Comparison of ENCODE assay signal across 7 cellular contexts in the genomic region with DNA sequence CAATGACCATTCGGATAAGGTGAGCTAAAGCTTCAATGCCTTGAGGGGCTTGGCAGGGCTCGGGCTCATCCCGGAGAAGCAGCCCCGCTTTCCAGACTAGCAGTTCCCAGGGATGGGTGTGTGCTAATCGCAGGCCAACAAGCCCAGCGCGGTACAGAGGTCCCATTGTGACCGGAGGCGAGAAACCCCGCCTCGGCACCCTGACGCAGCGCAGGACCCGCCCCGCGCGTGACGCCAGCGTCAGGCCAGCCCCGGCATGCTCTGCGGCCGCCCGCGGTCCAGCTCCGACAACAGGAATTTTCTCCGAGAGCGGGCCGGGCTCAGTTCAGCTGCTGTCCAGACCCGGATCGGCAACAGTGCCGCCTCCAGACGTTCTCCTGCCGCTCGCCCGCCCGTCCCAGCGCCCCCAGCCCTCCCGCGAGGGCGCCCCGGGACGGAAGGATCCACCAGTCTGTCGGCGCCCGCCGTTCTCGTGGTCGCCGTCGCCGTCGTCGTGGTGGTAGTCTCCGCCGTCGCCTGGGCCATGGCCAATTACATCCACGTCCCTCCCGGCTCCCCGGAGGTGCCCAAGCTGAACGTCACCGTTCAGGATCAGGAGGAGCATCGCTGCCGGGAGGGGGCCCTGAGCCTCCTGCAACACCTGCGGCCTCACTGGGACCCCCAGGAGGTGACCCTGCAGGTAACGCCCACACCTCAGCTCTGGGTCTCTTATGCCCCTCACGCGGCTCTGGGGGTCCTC.
DNase-seq lines count a peak whose midpoint lies in the region; ATAC-seq and TF ChIP-seq lines count a peak whose summit lies in the region.

A gene with protein sequence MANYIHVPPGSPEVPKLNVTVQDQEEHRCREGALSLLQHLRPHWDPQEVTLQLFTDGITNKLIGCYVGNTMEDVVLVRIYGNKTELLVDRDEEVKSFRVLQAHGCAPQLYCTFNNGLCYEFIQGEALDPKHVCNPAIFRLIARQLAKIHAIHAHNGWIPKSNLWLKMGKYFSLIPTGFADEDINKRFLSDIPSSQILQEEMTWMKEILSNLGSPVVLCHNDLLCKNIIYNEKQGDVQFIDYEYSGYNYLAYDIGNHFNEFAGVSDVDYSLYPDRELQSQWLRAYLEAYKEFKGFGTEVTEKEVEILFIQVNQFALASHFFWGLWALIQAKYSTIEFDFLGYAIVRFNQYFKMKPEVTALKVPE (plus strand): TSS at position 264 of the 739 bp plus-strand sequence. CDS start 260 bp downstream, at position 524.

- H3K4me3 ChIP-seq in retinal pigment epithelial cell (ENCODE audit: low read length): peak within 1 kb of the TSS; percentile 96

- no peak for TF ChIP-seq CTCF in retinal pigment epithelial cell (conservative IDR thresholded peaks at IDR 0.05; ENCODE audit: low read depth, low read length)

- ATAC-seq in GM18499 (IDR thresholded peaks at IDR 0.05; ENCODE audit: insufficient read depth, unreplicated experiment): peak; percentile 89
- peak; percentile 97 for ATAC-seq in HG02885 (IDR thresholded peaks at IDR 0.05; ENCODE audit: poor library complexity, unreplicated experiment)

- DNase-seq in NCI-H1694 treated with DMSO at 0.1 percent for 48 hours (lab: John Stamatoyannopoulos, UW): peak; percentile 84
- peak; percentile 75 for DNase-seq in T-helper 9 cell
- peak; percentile 99 for DNase-seq in astrocyte of the hippocampus (ENCODE audit: low read depth, low spot score)
- DNase-seq in hippocampal formation (lab: John Stamatoyannopoulos, UW): peak; percentile 93 to 94
- DNase-seq in retinal pigment epithelial cell (ENCODE audit: low read depth): peak; percentile 92

Comparison
In these comparisons a context has a peak if more than half of its experiments do, and no peak if none do; other contexts are left out.
1. Peak in every context shown above with its lines: DNase-seq, ATAC-seq and H3K4me3 ChIP-seq.